ENCODE assay signal across 18 cellular contexts in the genomic region with DNA sequence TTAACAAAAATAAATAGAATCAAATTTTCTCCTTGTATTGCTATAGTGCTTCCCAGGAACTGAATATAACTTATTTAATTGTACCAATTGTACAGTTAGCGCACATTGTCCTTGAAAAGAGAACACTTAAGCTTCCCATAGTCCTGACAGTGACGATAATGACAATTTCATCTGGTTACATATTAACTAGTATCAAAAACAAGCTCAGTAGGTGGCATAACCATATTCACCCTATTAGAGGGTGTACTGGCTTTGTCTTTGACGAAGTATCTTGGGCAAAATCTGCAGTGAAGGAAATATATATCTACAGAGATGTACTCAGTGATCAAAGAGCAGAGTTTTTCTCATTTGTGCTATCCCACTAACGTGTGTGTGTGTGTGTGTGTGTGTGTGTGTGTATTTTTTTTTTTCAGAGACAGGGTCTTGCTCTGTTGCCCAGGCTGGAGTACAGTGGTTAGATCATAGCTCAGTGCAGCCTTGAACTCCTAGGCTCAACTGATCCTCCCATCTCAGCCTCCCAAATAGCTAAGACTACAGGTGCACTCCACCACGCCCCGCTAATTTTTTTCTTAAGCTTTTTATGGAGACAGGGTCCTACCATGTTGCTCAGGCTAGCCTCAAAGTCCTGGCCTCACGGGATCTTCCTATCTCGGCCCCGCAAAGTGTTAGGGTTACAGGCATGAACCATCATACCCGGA. TPM values are rescaled to one million over a fixed set of nuclear protein-coding genes. Genes with fewer than 3 reads are reported as not detected.
"Had no signal": no experiment of that assay in that cellular context is flagged by ENCODE, and none has a peak within 500 bp of the region (broad histone marks: within the 10 kb centered on the region; RNA-seq: fewer than 3 reads in every experiment).

No MANE protein-coding gene starts in this region.

- H3K4me3 ChIP-seq: lung, sigmoid colon, smooth muscle cell had no signal

- DNase-seq: activated CD4-positive, CD25-positive, alpha-beta regulatory T cell treated with anti-CD3 and anti-CD28 coated beads, Interleukin-2, amount 50 U/mL, for 72 hours; activated naive CD4-positive, alpha-beta T cell; activated naive CD8-positive, alpha-beta T cell treated with anti-CD3 and anti-CD28 coated beads for 36 hours; activated T-cell treated with anti-CD3 and anti-CD28 coated beads, Interleukin-2, amount 50 U/mL, for 24 hours; effector CD4-positive, alpha-beta T cell; erythroblast; hypothalamus; naive B cell; nucleus accumbens; sigmoid colon; stimulated activated CD4-positive, alpha-beta T cell treated with anti-CD3 and anti-CD28 coated beads, Interleukin-15, amount 100 ng/mL, for 24 hours; stimulated activated CD8-positive, alpha-beta memory T cell treated with anti-CD3 and anti-CD28 coated beads, Interleukin-4, amount 100 ng/mL, for 48 hours; stimulated activated naive CD4-positive, alpha-beta T cell; T-helper 1 cell; WERI-Rb-1 had no signal

- H3K4me2 ChIP-seq: smooth muscle cell had no signal

- H3K27ac ChIP-seq: WERI-Rb-1 had no signal

- H3K9me3 ChIP-seq: sigmoid colon had no signal

- H3K27me3 ChIP-seq: sigmoid colon had no signal

- H3K36me3 ChIP-seq: sigmoid colon, WERI-Rb-1 had no signal

RNA-seq across cellular contexts. Expression of gene A2M, which starts 4.9 kb away (rescaled TPM):
- total RNA-seq: activated naive CD8-positive, alpha-beta T cell treated with anti-CD3 and anti-CD28 coated beads for 36 hours; activated T-helper 2 cell treated with anti-CD3 and anti-CD28 coated beads, Interferon-gamma antibody, Interleukin-2, Interleukin-4, amounts not matched to agents 10 μg/mL and 5 μg/mL and 100 μg/mL, durations not matched to agents 14 hours and 24 hours and 36 hours had no signal
